In genomic region chr13:33686772-33687480, GRCh38 we compare ENCODE assay signal across 28 cellular contexts.
"Had no signal": no experiment of that assay in that cellular context is flagged by ENCODE, and none has a peak within 500 bp of the region (broad histone marks: within the 10 kb centered on the region; RNA-seq: fewer than 3 reads in every experiment).

No MANE protein-coding gene starts in this region.

- H3K9ac ChIP-seq: SK-N-SH had no signal

- H3K36me3 ChIP-seq: ascending aorta, breast epithelium, Peyer's patch, SJSA1 had no signal

- H3K4me1 ChIP-seq: ascending aorta, breast epithelium, Peyer's patch, SJSA1 had no signal

- H3K4me3 ChIP-seq: ascending aorta, breast epithelium, Peyer's patch, SJSA1 had no signal

- ATAC-seq: activated CD8-positive, alpha-beta T cell treated with anti-CD3 and anti-CD28 coated beads for 36 hours; activated T-cell treated with anti-CD3 and anti-CD28 coated beads, Interleukin-2, amount 50 U/mL, for 72 hours; activated T-helper 17 cell treated with anti-CD3 and anti-CD28 coated beads, Interleukin-2, amount 50 U/mL, for 72 hours; PC-3 had no signal

- H3K27me3 ChIP-seq: ascending aorta, breast epithelium, Peyer's patch, SJSA1 had no signal

- H3K4me2 ChIP-seq: SK-N-SH had no signal

- DNase-seq: activated CD4-positive, alpha-beta T cell treated with anti-CD3 and anti-CD28 coated beads, Interleukin-2, amount 10 ng/mL, durations not matched to agents 24 days and 14 days; activated CD4-positive, alpha-beta T cell treated with anti-CD3 and anti-CD28 coated beads, Interleukin-2, amount 50 U/mL, for 4 hours; activated CD8-positive, alpha-beta T cell treated with anti-CD3 and anti-CD28 coated beads for 36 hours; activated effector memory CD4-positive, alpha-beta T cell treated with anti-CD3 and anti-CD28 coated beads, Interleukin-2, amount 50 U/mL, for 16 hours; activated naive CD4-positive, alpha-beta T cell treated with Interleukin-2 at 50 U/mL for 16 hours; activated naive CD8-positive, alpha-beta T cell treated with anti-CD3 and anti-CD28 coated beads, Interleukin-2, amount 10 ng/mL, durations not matched to agents 7 days and 5 days; activated T-cell treated with anti-CD3 and anti-CD28 coated beads, Interleukin-2, amount 50 U/mL, for 1 hour; activated T-cell treated with anti-CD3 and anti-CD28 coated beads, Interleukin-2, amount 50 U/mL, for 72 hours; amygdala; caudate nucleus; NCI-H1105; NCI-H1417 treated with DMSO at 0.1 percent for 48 hours; NCI-H187 treated with DMSO at 0.1 percent for 48 hours; NCI-H2081; NCI-H345; NCI-H524 treated with DMSO at 0.1 percent for 48 hours; NCI-H748 treated with DMSO at 0.1 percent for 48 hours; NK-92 treated with Interleukin-12 subunit alpha and Interleukin-12 subunit beta, amount 100 ng/mL, for 24 hours; PC-3; Peyer's patch; RPMI8226; SHP77 treated with DMSO at 0.1 percent for 48 hours; SK-N-SH had no signal

- H3K27ac ChIP-seq: ascending aorta, breast epithelium, Peyer's patch, SJSA1 had no signal

- H3K9me3 ChIP-seq: ascending aorta, breast epithelium, Peyer's patch, SJSA1, SK-N-SH had no signal

- FAIRE-seq: TTC549 had no signal
